Comparison of ENCODE assay signal across 19 cellular contexts in genomic region chr16:81394966-81395655, GRCh38. TPM values are rescaled to one million over a fixed set of nuclear protein-coding genes. Genes with fewer than 3 reads are reported as not detected.
DNase-seq lines count a peak whose midpoint lies in the region; ATAC-seq and TF ChIP-seq lines count a peak whose summit lies in the region.
"Had no signal": no experiment of that assay in that cellular context is flagged by ENCODE, and none has a peak within 500 bp of the region (broad histone marks: within the 10 kb centered on the region; RNA-seq: fewer than 3 reads in every experiment).

No MANE protein-coding gene starts in this region.

- TF ChIP-seq POLR2A in heart left ventricle (IDR thresholded peaks at IDR 0.05): no peak

- ATAC-seq in heart left ventricle (peak; percentile 57 to 89 (median 81)), GM21529 (IDR thresholded peaks at IDR 0.05; ENCODE audit: unreplicated experiment) (no peak)
- ATAC-seq: activated naive CD4-positive, alpha-beta T cell treated with anti-CD3 and anti-CD28 coated beads, Interleukin-2, amount 50 U/mL, for 72 hours; activated T-cell treated with anti-CD3 and anti-CD28 coated beads, Interleukin-2, amount 50 U/mL, for 72 hours; body of pancreas; K562; naive thymus-derived CD8-positive, alpha-beta T cell had no signal

- H3K9me3 ChIP-seq in heart left ventricle (peaks cover 0 to 10% (median 0%) of the 10 kb centered on the region in 12 donors), tibial artery (peaks cover 0 to 8% (median 0%) of the 10 kb centered on the region in 3 donors)
- H3K9me3 ChIP-seq: HAP-1 had no signal

- H3K36me3 ChIP-seq in heart left ventricle (peaks cover 0 to 16% (median 5%) of the 10 kb centered on the region in 9 donors), tibial artery (peaks cover 0 to 20% (median 13%) of the 10 kb centered on the region in 3 donors)

- H3K4me3 ChIP-seq in heart left ventricle: no peak overlapping the region
- H3K4me3 ChIP-seq in tibial artery: no peak overlapping the region
- H3K4me3 ChIP-seq: body of pancreas, HAP-1, K562 had no signal

- DNase-seq in amniotic epithelial cell (ENCODE audit: low read depth): peak; percentile 80
- DNase-seq in heart left ventricle: peak in 4 of 5 donors; percentile 35 to 67 (median 42)
- DNase-seq in mucosa of gallbladder (ENCODE audit: low spot score): peak; percentile 35
- DNase-seq in tibial artery: peak; percentile 24 to 71
- DNase-seq in stimulated activated CD4-positive, alpha-beta T cell treated with anti-CD3 and anti-CD28 coated beads, Interleukin-15, amount 100 ng/mL, for 24 hours: no peak
- DNase-seq in stimulated activated CD4-positive, alpha-beta T cell treated with anti-CD3 and anti-CD28 coated beads, Interleukin-1b, Interleukin-23, amount 100 ng/mL, for 48 hours: no peak
- DNase-seq: activated CD4-positive, alpha-beta memory T cell treated with anti-CD3 and anti-CD28 coated beads, Interleukin-2, amount 10 ng/mL, durations not matched to agents 7 days and 5 days; activated T-cell treated with anti-CD3 and anti-CD28 coated beads, Interleukin-2, amount 50 U/mL, for 72 hours; AML-193; EL; naive thymus-derived CD8-positive, alpha-beta T cell; NCI-H2081; NCI-H524; stimulated activated naive CD4-positive, alpha-beta T cell had no signal

- no peak for TF ChIP-seq CTCF in heart left ventricle (IDR thresholded peaks at IDR 0.05)
- no peak for TF ChIP-seq CTCF in tibial artery (IDR thresholded peaks at IDR 0.05)

- intact Hi-C loops in heart left ventricle (cut with DNase I): no loop called here
- intact Hi-C loops in tibial artery (cut with DNase I; ENCODE audit: low total_unique reads): no loop called here

- H3K27ac ChIP-seq in heart left ventricle (peak overlapping the region in 11 of 12 donors; percentile 1 to 78 (median 51)), tibial artery (no peak overlapping the region)
- H3K27ac ChIP-seq: body of pancreas had no signal

- H3K4me1 ChIP-seq in heart left ventricle (peaks cover 5 to 27% (median 13%) of the 10 kb centered on the region in 12 donors), tibial artery (no peaks in the 10 kb centered on the region)
- H3K4me1 ChIP-seq: body of pancreas, HAP-1 had no signal

- H3K27me3 ChIP-seq in heart left ventricle (no peaks in the 10 kb centered on the region), tibial artery (no peaks in the 10 kb centered on the region)
- H3K27me3 ChIP-seq: body of pancreas had no signal

- WGBS in heart left ventricle, 4 donors: 19 to 35% (median 22%) methylated on average over 12 to 13 of the region's 13 CpGs

RNA-seq across cellular contexts. Expression of gene CMIP, which starts 49.5 kb away (rescaled TPM):
- 10 to 100 TPM in 6 of 9 donors, 1 to 10 TPM in 3; 7.6 to 48.8 (median 16.3) TPM for total RNA-seq in heart left ventricle
- polyA plus RNA-seq in heart left ventricle: 1 to 10 TPM; 4.1 to 9.2 TPM
- total RNA-seq in mucosa of gallbladder: 95.5 TPM

Comparison
In these comparisons a context has a peak if more than half of its experiments do, and no peak if none do; other contexts are left out.
1. DNase-seq: peak in amniotic epithelial cell (single experiment), heart left ventricle (4 of 5), mucosa of gallbladder (single experiment) and tibial artery (2 of 2); none in stimulated activated CD4-positive, alpha-beta T cell treated with anti-CD3 and anti-CD28 coated beads, Interleukin-15, amount 100 ng/mL, for 24 hours (single experiment) and stimulated activated CD4-positive, alpha-beta T cell treated with anti-CD3 and anti-CD28 coated beads, Interleukin-1b, Interleukin-23, amount 100 ng/mL, for 48 hours (single experiment).
2. H3K27ac ChIP-seq: peak in heart left ventricle (11 of 12); none in tibial artery (0 of 2).